In genomic region chr7:137834552-137834951, GRCh38 we compare ENCODE assay signal across 1 cellular context.
TF ChIP-seq lines count a peak whose summit lies in the region.

No MANE protein-coding gene starts in this region.

TF ChIP-seq in K562, 482 proteins besides CTCF, POLR2A, EP300 and RAD21 (continued from another document):
- TF ChIP-seq, protein P1, sequence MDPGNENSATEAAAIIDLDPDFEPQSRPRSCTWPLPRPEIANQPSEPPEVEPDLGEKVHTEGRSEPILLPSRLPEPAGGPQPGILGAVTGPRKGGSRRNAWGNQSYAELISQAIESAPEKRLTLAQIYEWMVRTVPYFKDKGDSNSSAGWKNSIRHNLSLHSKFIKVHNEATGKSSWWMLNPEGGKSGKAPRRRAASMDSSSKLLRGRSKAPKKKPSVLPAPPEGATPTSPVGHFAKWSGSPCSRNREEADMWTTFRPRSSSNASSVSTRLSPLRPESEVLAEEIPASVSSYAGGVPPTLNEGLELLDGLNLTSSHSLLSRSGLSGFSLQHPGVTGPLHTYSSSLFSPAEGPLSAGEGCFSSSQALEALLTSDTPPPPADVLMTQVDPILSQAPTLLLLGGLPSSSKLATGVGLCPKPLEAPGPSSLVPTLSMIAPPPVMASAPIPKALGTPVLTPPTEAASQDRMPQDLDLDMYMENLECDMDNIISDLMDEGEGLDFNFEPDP (CRISPR knock-in tag; IDR thresholded peaks at IDR 0.05) = no peak
- TF ChIP-seq GTF3C2 (IDR thresholded peaks at IDR 0.05; ENCODE audit: borderline replicate concordance, extremely low read depth, insufficient read length) = no peak
